In the genomic region with DNA sequence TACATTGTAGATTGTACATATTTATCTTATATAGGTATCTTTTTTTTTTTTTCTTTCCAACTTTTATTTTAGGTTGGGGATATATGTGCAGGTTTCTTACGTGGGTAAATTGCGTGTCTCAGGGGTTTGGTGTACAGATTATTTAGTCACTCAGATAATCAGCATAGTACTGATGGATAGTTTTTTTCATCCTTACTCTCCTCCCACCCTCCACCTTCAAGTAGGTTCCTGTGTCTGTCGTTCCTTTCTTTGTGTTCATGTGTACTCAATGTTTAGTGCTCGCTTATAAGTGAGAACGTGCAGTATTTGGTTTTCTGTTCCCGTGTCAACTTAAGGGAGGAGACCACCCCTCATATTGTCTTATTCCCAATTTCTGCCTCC, we compare ENCODE assay signal across 39 cellular contexts.
"Had no signal": no experiment of that assay in that cellular context is flagged by ENCODE, and none has a peak within 500 bp of the region (broad histone marks: within the 10 kb centered on the region; RNA-seq: fewer than 3 reads in every experiment).

No MANE protein-coding gene starts in this region.

- DNase-seq: activated effector memory CD4-positive, alpha-beta T cell treated with anti-CD3 and anti-CD28 coated beads, Interleukin-2, amount 50 U/mL, for 16 hours; activated effector memory CD4-positive, alpha-beta T cell treated with Interleukin-2 at 50 U/mL for 16 hours; activated gamma-delta T cell; activated gamma-delta T cell treated with Interleukin-2 at 50 U/mL for 16 hours; activated naive CD4-positive, alpha-beta T cell; activated naive CD4-positive, alpha-beta T cell treated with anti-CD3 and anti-CD28 coated beads for 36 hours; activated naive CD4-positive, alpha-beta T cell treated with anti-CD3 and anti-CD28 coated beads, Interleukin-2, amount 10 ng/mL, durations not matched to agents 7 days and 5 days; activated naive CD4-positive, alpha-beta T cell treated with anti-CD3 and anti-CD28 coated beads, Interleukin-2, amount 50 U/mL, for 16 hours; activated naive CD4-positive, alpha-beta T cell treated with Interleukin-2 at 50 U/mL for 16 hours; activated naive CD8-positive, alpha-beta T cell treated with anti-CD3 and anti-CD28 coated beads for 36 hours; activated naive CD8-positive, alpha-beta T cell treated with anti-CD3 and anti-CD28 coated beads, Interleukin-2, amount 10 ng/mL, durations not matched to agents 7 days and 5 days; activated naive CD8-positive, alpha-beta T cell treated with anti-CD3 and anti-CD28 coated beads, Interleukin-2, amount 50 U/mL, for 24 hours; activated T-cell treated with anti-CD3 and anti-CD28 coated beads for 4 hours; activated T-cell treated with anti-CD3 and anti-CD28 coated beads, Interleukin-2, amount 50 U/mL, for 1 hour; activated T-cell treated with anti-CD3 and anti-CD28 coated beads, Interleukin-2, amount 50 U/mL, for 4 hours; activated T-cell treated with anti-CD3 and anti-CD28 coated beads, Interleukin-2, amount 50 U/mL, for 48 hours; activated T-cell treated with anti-CD3 and anti-CD28 coated beads, Interleukin-2, amount 50 U/mL, for 72 hours; amniotic stem cell; amygdala; anterior cingulate cortex; body of pancreas; brain microvascular endothelial cell; caudate nucleus; central memory CD4-positive, alpha-beta T cell; cerebellar nuclear complex had no signal

- H3K9me3 Mint-ChIP-seq: activated naive CD4-positive, alpha-beta T cell treated with anti-CD3 and anti-CD28 coated beads for 36 hours; activated naive CD4-positive, alpha-beta T cell treated with anti-CD3 and anti-CD28 coated beads, Interleukin-2, amount 10 ng/mL, durations not matched to agents 7 days and 5 days; activated naive CD4-positive, alpha-beta T cell treated with anti-CD3 and anti-CD28 coated beads, Interleukin-2, amount 50 U/mL, for 24 hours; activated naive CD4-positive, alpha-beta T cell treated with anti-CD3 and anti-CD28 coated beads, Interleukin-2, amount 50 U/mL, for 72 hours; activated naive CD8-positive, alpha-beta T cell treated with anti-CD3 and anti-CD28 coated beads for 36 hours; activated naive CD8-positive, alpha-beta T cell treated with anti-CD3 and anti-CD28 coated beads, Interleukin-2, amount 10 ng/mL, durations not matched to agents 7 days and 5 days; activated naive CD8-positive, alpha-beta T cell treated with anti-CD3 and anti-CD28 coated beads, Interleukin-2, amount 50 U/mL, for 24 hours; activated T-cell treated with anti-CD3 and anti-CD28 coated beads, Interleukin-2, amount 50 U/mL, for 4 hours; activated T-cell treated with anti-CD3 and anti-CD28 coated beads, Interleukin-2, amount 50 U/mL, for 72 hours; activated T-helper 1 cell treated with anti-CD3 and anti-CD28 coated beads, Interleukin-12 subunit alpha, Interleukin-12 subunit beta, Interleukin-2, Interleukin-4 antibody, amounts not matched to agents 30 ng/mL and 10 ng/mL and 1 ng/mL, durations not matched to agents 14 hours and 24 hours and 36 hours; activated T-helper 17 cell treated with anti-CD3 and anti-CD28 coated beads, Interleukin-2, amount 50 U/mL, for 72 hours; activated T-helper 2 cell treated with anti-CD3 and anti-CD28 coated beads, Interferon-gamma antibody, Interleukin-2, Interleukin-4, amounts not matched to agents 10 μg/mL and 5 μg/mL and 100 μg/mL, durations not matched to agents 14 hours and 24 hours and 36 hours; central memory CD8-positive, alpha-beta T cell had no signal

- FAIRE-seq: astrocyte, bronchial epithelial cell had no signal

- H3K9me3 ChIP-seq: adrenal gland, ascending aorta, body of pancreas, breast epithelium had no signal

- H3K27ac ChIP-seq: adrenal gland, ascending aorta, body of pancreas, brain microvascular endothelial cell, breast epithelium, cardiac muscle cell had no signal

- H3K27ac Mint-ChIP-seq: activated naive CD4-positive, alpha-beta T cell treated with anti-CD3 and anti-CD28 coated beads for 36 hours; activated naive CD4-positive, alpha-beta T cell treated with anti-CD3 and anti-CD28 coated beads, Interleukin-2, amount 10 ng/mL, durations not matched to agents 7 days and 5 days; activated naive CD4-positive, alpha-beta T cell treated with anti-CD3 and anti-CD28 coated beads, Interleukin-2, amount 50 U/mL, for 24 hours; activated naive CD4-positive, alpha-beta T cell treated with anti-CD3 and anti-CD28 coated beads, Interleukin-2, amount 50 U/mL, for 72 hours; activated naive CD8-positive, alpha-beta T cell; activated naive CD8-positive, alpha-beta T cell treated with anti-CD3 and anti-CD28 coated beads for 36 hours; activated naive CD8-positive, alpha-beta T cell treated with anti-CD3 and anti-CD28 coated beads, Interleukin-2, amount 10 ng/mL, durations not matched to agents 7 days and 5 days; activated naive CD8-positive, alpha-beta T cell treated with anti-CD3 and anti-CD28 coated beads, Interleukin-2, amount 50 U/mL, for 24 hours; activated T-cell treated with anti-CD3 and anti-CD28 coated beads, Interleukin-2, amount 50 U/mL, for 72 hours; activated T-helper 1 cell treated with anti-CD3 and anti-CD28 coated beads, Interleukin-12 subunit alpha, Interleukin-12 subunit beta, Interleukin-2, Interleukin-4 antibody, amounts not matched to agents 30 ng/mL and 10 ng/mL and 1 ng/mL, durations not matched to agents 14 hours and 24 hours and 36 hours; activated T-helper 17 cell treated with anti-CD3 and anti-CD28 coated beads, Interleukin-2, amount 50 U/mL, for 72 hours; activated T-helper 2 cell treated with anti-CD3 and anti-CD28 coated beads, Interferon-gamma antibody, Interleukin-2, Interleukin-4, amounts not matched to agents 10 μg/mL and 5 μg/mL and 100 μg/mL, durations not matched to agents 14 hours and 24 hours and 36 hours had no signal

- H3K27me3 ChIP-seq: adrenal gland, ascending aorta, body of pancreas, brain microvascular endothelial cell, cardiac muscle cell had no signal

- H3K36me3 Mint-ChIP-seq: activated naive CD4-positive, alpha-beta T cell treated with anti-CD3 and anti-CD28 coated beads, Interleukin-2, amount 10 ng/mL, durations not matched to agents 7 days and 5 days; activated naive CD4-positive, alpha-beta T cell treated with anti-CD3 and anti-CD28 coated beads, Interleukin-2, amount 50 U/mL, for 24 hours; activated naive CD4-positive, alpha-beta T cell treated with anti-CD3 and anti-CD28 coated beads, Interleukin-2, amount 50 U/mL, for 72 hours; activated naive CD8-positive, alpha-beta T cell treated with anti-CD3 and anti-CD28 coated beads for 36 hours; activated naive CD8-positive, alpha-beta T cell treated with anti-CD3 and anti-CD28 coated beads, Interleukin-2, amount 10 ng/mL, durations not matched to agents 7 days and 5 days; brain had no signal

- H3K4me3 Mint-ChIP-seq: activated naive CD4-positive, alpha-beta T cell treated with anti-CD3 and anti-CD28 coated beads for 36 hours; activated naive CD4-positive, alpha-beta T cell treated with anti-CD3 and anti-CD28 coated beads, Interleukin-2, amount 10 ng/mL, durations not matched to agents 7 days and 5 days; activated naive CD4-positive, alpha-beta T cell treated with anti-CD3 and anti-CD28 coated beads, Interleukin-2, amount 50 U/mL, for 24 hours; activated naive CD8-positive, alpha-beta T cell; activated naive CD8-positive, alpha-beta T cell treated with anti-CD3 and anti-CD28 coated beads for 36 hours; activated naive CD8-positive, alpha-beta T cell treated with anti-CD3 and anti-CD28 coated beads, Interleukin-2, amount 10 ng/mL, durations not matched to agents 7 days and 5 days; activated naive CD8-positive, alpha-beta T cell treated with anti-CD3 and anti-CD28 coated beads, Interleukin-2, amount 50 U/mL, for 24 hours; activated T-cell treated with anti-CD3 and anti-CD28 coated beads, Interleukin-2, amount 50 U/mL, for 4 hours; activated T-cell treated with anti-CD3 and anti-CD28 coated beads, Interleukin-2, amount 50 U/mL, for 72 hours; activated T-helper 1 cell treated with anti-CD3 and anti-CD28 coated beads, Interleukin-12 subunit alpha, Interleukin-12 subunit beta, Interleukin-2, Interleukin-4 antibody, amounts not matched to agents 30 ng/mL and 10 ng/mL and 1 ng/mL, durations not matched to agents 14 hours and 24 hours and 36 hours; activated T-helper 17 cell treated with anti-CD3 and anti-CD28 coated beads, Interleukin-2, amount 50 U/mL, for 72 hours; brain; central memory CD8-positive, alpha-beta T cell had no signal

- H3K36me3 ChIP-seq: adrenal gland, ascending aorta, brain microvascular endothelial cell, breast epithelium, cardiac muscle cell had no signal

- H3K4me3 ChIP-seq: adrenal gland, ascending aorta, body of pancreas, breast epithelium, cardiac muscle cell had no signal

- ATAC-seq: activated naive CD4-positive, alpha-beta T cell treated with anti-CD3 and anti-CD28 coated beads, Interleukin-2, amount 50 U/mL, for 72 hours; activated naive CD8-positive, alpha-beta T cell treated with anti-CD3 and anti-CD28 coated beads, Interleukin-2, amount 50 U/mL, for 24 hours; activated T-cell treated with anti-CD3 and anti-CD28 coated beads, Interleukin-2, amount 50 U/mL, for 4 hours; activated T-cell treated with anti-CD3 and anti-CD28 coated beads, Interleukin-2, amount 50 U/mL, for 72 hours; activated T-helper 17 cell treated with anti-CD3 and anti-CD28 coated beads, Interleukin-2, amount 50 U/mL, for 72 hours; body of pancreas had no signal

- H3K4me1 Mint-ChIP-seq: activated naive CD4-positive, alpha-beta T cell treated with anti-CD3 and anti-CD28 coated beads, Interleukin-2, amount 10 ng/mL, durations not matched to agents 7 days and 5 days; activated naive CD4-positive, alpha-beta T cell treated with anti-CD3 and anti-CD28 coated beads, Interleukin-2, amount 50 U/mL, for 24 hours; activated naive CD8-positive, alpha-beta T cell treated with anti-CD3 and anti-CD28 coated beads for 36 hours; activated naive CD8-positive, alpha-beta T cell treated with anti-CD3 and anti-CD28 coated beads, Interleukin-2, amount 10 ng/mL, durations not matched to agents 7 days and 5 days; activated naive CD8-positive, alpha-beta T cell treated with anti-CD3 and anti-CD28 coated beads, Interleukin-2, amount 50 U/mL, for 24 hours; activated T-helper 17 cell treated with anti-CD3 and anti-CD28 coated beads, Interleukin-2, amount 50 U/mL, for 72 hours; central memory CD8-positive, alpha-beta T cell had no signal

- H3K4me1 ChIP-seq: body of pancreas, breast epithelium had no signal
